Comparison of ENCODE assay signal across 9 cellular contexts in the genomic region with DNA sequence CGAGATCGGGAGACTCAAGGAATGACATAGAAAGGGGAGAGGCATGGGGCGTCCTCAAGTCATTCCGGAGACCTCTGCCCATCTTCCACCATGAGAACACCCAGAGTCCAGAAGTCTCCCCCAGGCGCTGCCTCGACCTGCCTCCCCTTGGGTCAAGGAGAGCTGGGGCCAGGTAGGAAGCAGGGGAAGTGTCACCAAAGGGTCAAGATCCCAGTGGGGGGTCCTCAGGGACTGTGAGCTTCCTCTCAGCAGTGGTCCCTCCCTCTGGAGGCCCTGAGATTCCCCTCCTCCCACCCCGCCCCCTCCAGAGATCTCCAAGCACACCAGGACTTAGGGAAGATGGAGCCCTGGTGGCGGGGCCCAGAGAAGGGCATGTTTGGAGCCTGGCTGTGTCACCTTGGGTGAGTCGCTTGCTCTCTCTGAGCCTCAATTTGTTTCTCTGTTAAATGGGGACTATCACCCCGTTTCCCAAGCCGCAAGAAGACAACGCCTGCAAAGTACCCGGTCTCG. TPM values are rescaled to one million over a fixed set of nuclear protein-coding genes. Genes with fewer than 3 reads are reported as not detected.
DNase-seq lines count a peak whose midpoint lies in the region; ATAC-seq, FAIRE-seq and TF ChIP-seq lines count a peak whose summit lies in the region.
"Had no signal": no experiment of that assay in that cellular context is flagged by ENCODE, and none has a peak within 500 bp of the region (broad histone marks: within the 10 kb centered on the region; RNA-seq: fewer than 3 reads in every experiment).

No MANE protein-coding gene starts in this region.

- H3K4me3 ChIP-seq in DND-41 (ENCODE audit: low read depth in 1 of 2, low read length in 2 of 2), result peak overlapping the region in 1 of 2 experiments; percentile 62; a peak in 2 of 4 replicates
- H3K4me3 ChIP-seq in OCI-LY1 (ENCODE audit: low read depth, low read length, poor library complexity, severe bottlenecking), result peak overlapping the region; percentile 60

- peaks cover 22% of the 10 kb centered on the region for H3K27me3 ChIP-seq in DND-41 (ENCODE audit: insufficient read depth, low read length, poor library complexity)
- H3K27me3 ChIP-seq in OCI-LY1 (ENCODE audit: insufficient read depth, low read length), result no peaks in the 10 kb centered on the region; the same call in 1 of the 2 replicates

- no peak for TF ChIP-seq POLR2A in GM12892 (IDR thresholded peaks at IDR 0.05; ENCODE audit: low read depth, low read length)

- peak overlapping the region; percentile 68 for H3K4me3 Mint-ChIP-seq in endothelial cell (ENCODE audit: unreplicated experiment)

- no peaks in the 10 kb centered on the region for H3K9me2 ChIP-seq in OCI-LY1 (ENCODE audit: low read depth, low read length)

- ATAC-seq in DND-41 (ENCODE audit: insufficient read depth, low read depth) (no peak), GM21528 (IDR thresholded peaks at IDR 0.05; ENCODE audit: low FRiP score, unreplicated experiment) (no peak), GM19397 (IDR thresholded peaks at IDR 0.05; ENCODE audit: unreplicated experiment) (no peak)

- H3K27me3 Mint-ChIP-seq in endothelial cell (ENCODE audit: unreplicated experiment), result peaks cover 11% of the 10 kb centered on the region

- no peak for TF ChIP-seq CTCF in DND-41 (IDR thresholded peaks at IDR 0.05; ENCODE audit: borderline replicate concordance, extremely low read depth, low read length, poor library complexity, severe bottlenecking)
- no peak for TF ChIP-seq CTCF in OCI-LY1 (IDR thresholded peaks at IDR 0.05; ENCODE audit: low read length)
- TF ChIP-seq CTCF in endothelial cell (IDR thresholded peaks at IDR 0.05; ENCODE audit: unreplicated experiment), result no peak

- no peaks in the 10 kb centered on the region for H3K9me3 Mint-ChIP-seq in endothelial cell (ENCODE audit: unreplicated experiment)

- H3K9ac ChIP-seq in DND-41 (ENCODE audit: low read depth, low read length) (peak overlapping the region; percentile 55; the same call in 1 of the 2 replicates), OCI-LY1 (ENCODE audit: low read length) (no peak overlapping the region; the same call in 1 of the 2 replicates)

- H3K27ac ChIP-seq in DND-41 (ENCODE audit: low read length), result no peak overlapping the region
- no peak overlapping the region for H3K27ac ChIP-seq in OCI-LY1 (ENCODE audit: low read depth, low read length, poor library complexity, severe bottlenecking)

- H3K4me2 ChIP-seq in DND-41 (ENCODE audit: insufficient read depth, low read length) (peak overlapping the region; percentile 98), OCI-LY1 (ENCODE audit: low read length) (peak overlapping the region; percentile 69)

- H3K4me1 ChIP-seq in DND-41 (ENCODE audit: insufficient read depth, low read length), result peaks cover 30% of the 10 kb centered on the region
- peaks cover 28% of the 10 kb centered on the region for H3K4me1 ChIP-seq in OCI-LY1 (ENCODE audit: insufficient read depth, low read length, severe bottlenecking)

- FAIRE-seq in GM12892 (lab: Jason Lieb, UNC), result no peak

- peaks cover 12% of the 10 kb centered on the region for H3K4me1 Mint-ChIP-seq in endothelial cell (ENCODE audit: unreplicated experiment)

- H2AFZ ChIP-seq in DND-41 (ENCODE audit: low read depth, low read length), result no peak overlapping the region
- H2AFZ ChIP-seq in OCI-LY1 (ENCODE audit: low read length), result no peak overlapping the region

- H4K20me1 ChIP-seq in DND-41 (ENCODE audit: insufficient read depth, low read length) (peaks cover 15% of the 10 kb centered on the region; the same call in 1 of the 2 replicates), OCI-LY1 (ENCODE audit: insufficient read depth, low read length) (no peaks in the 10 kb centered on the region)

- H3K36me3 ChIP-seq in DND-41 (ENCODE audit: insufficient read depth, low read length), result no peaks in the 10 kb centered on the region
- H3K36me3 ChIP-seq in OCI-LY1 (ENCODE audit: insufficient read depth, low read length), result no peaks in the 10 kb centered on the region

- H3F3A ChIP-seq in OCI-LY1 (ENCODE audit: insufficient read depth, low read length), result no peaks in the 10 kb centered on the region

- peak overlapping the region; percentile 44 for H3K27ac Mint-ChIP-seq in endothelial cell (ENCODE audit: unreplicated experiment)

- H3K9me3 ChIP-seq in DND-41 (ENCODE audit: insufficient read depth, low read length, severe bottlenecking) (no peaks in the 10 kb centered on the region), OCI-LY1 (ENCODE audit: low read length) (no peaks in the 10 kb centered on the region)

- no peak for DNase-seq in DND-41
- DNase-seq in endothelial cell (ENCODE audit: low spot score), result no peak
- peak in 40 of 56 donors; percentile 12 to 61 (median 42) for DNase-seq in nucleus accumbens (lab: John Stamatoyannopoulos, UW)
- DNase-seq in stimulated activated naive CD4-positive, alpha-beta T cell treated with Interleukin-2 at 50 U/mL for 16 hours (lab: John Stamatoyannopoulos, UW), result no peak
- no peak for DNase-seq in GM12892 (ENCODE audit: insufficient read length)

- H3K36me3 Mint-ChIP-seq in endothelial cell (ENCODE audit: low read depth, unreplicated experiment), result no peaks in the 10 kb centered on the region

- H3K79me2 ChIP-seq in DND-41 (ENCODE audit: insufficient read depth, low read length) (no peaks in the 10 kb centered on the region), OCI-LY1 (ENCODE audit: insufficient read depth, low read length) (no peaks in the 10 kb centered on the region)

RNA-seq across cellular contexts. Expression of gene DACT3, which starts 0.9 kb away (rescaled TPM):
- 1.1 TPM for total RNA-seq in endothelial cell (ENCODE audit: unreplicated experiment)
- polyA plus RNA-seq in GM12892 (2012; ENCODE audit: missing spikeins), result 1.7 TPM

RNA-seq across cellular contexts. Expression of gene GNG8, which starts 24.1 kb away (rescaled TPM):
- not detected for total RNA-seq in endothelial cell (ENCODE audit: unreplicated experiment)
- polyA plus RNA-seq in GM12892 (2012; ENCODE audit: missing spikeins), result 21.2 TPM
- total RNA-seq: RPMI7951 had no signal

RNA-seq across cellular contexts. Expression of gene PTGIR, which starts 35.2 kb away (rescaled TPM):
- not detected for total RNA-seq in endothelial cell (ENCODE audit: unreplicated experiment)
- polyA plus RNA-seq in GM12892 (2012; ENCODE audit: missing spikeins), result 13.5 TPM

RNA-seq across cellular contexts. Expression of gene PRKD2, which starts 56.9 kb away (rescaled TPM):
- 132 TPM for total RNA-seq in endothelial cell (ENCODE audit: unreplicated experiment)
- polyA plus RNA-seq in GM12892 (2012; ENCODE audit: missing spikeins), result 31.9 TPM

RNA-seq across cellular contexts. Expression of gene CALM3, which starts 58.9 kb away (rescaled TPM):
- 564 TPM for total RNA-seq in endothelial cell (ENCODE audit: unreplicated experiment)
- polyA plus RNA-seq in GM12892 (2012; ENCODE audit: missing spikeins), result 340 TPM

Comparison
In these comparisons a context has a peak if more than half of its experiments do, and no peak if none do; other contexts are left out.
1. DNase-seq: peak in nucleus accumbens (40 of 56); none in DND-41 (single experiment), endothelial cell (single experiment), stimulated activated naive CD4-positive, alpha-beta T cell treated with Interleukin-2 at 50 U/mL for 16 hours (single experiment) and GM12892 (single experiment).